35 cellular contexts compared by ENCODE assay signal in the genomic region with DNA sequence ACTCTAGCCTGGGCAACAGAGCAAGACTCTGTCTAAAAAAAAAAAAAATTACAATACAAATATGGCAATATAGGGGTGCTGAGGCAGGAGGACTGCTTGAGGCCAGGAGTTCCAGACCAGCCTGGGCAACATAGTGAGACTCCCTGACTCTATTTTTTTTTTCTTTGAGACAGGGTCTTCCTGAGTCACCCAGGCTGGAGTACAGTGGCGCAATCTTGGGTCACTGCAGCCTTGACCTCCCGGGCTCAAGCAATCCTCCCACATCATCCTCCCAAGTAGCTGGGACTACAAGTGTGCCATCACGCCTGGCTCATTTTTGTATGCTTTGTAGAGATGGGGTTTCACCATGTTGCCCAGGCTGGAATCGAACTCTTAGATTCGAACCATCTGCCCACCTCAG.
"Had no signal": no experiment of that assay in that cellular context is flagged by ENCODE, and none has a peak within 500 bp of the region (broad histone marks: within the 10 kb centered on the region; RNA-seq: fewer than 3 reads in every experiment).

No MANE protein-coding gene starts in this region.

- DNase-seq: Karpas-422, Kasumi-1, MG63, MM.1S, MV-4-11, NCI-H1048, NCI-H1092, NCI-H1092 treated with DMSO at 0.1 percent for 48 hours, NCI-H1105, NCI-H1105 treated with DMSO at 0.1 percent for 48 hours, NCI-H1417, NCI-H1417 treated with DMSO at 0.1 percent for 48 hours, NCI-H1436, NCI-H1436 treated with DMSO at 0.1 percent for 48 hours, NCI-H146, NCI-H1694, NCI-H1694 treated with DMSO at 0.1 percent for 48 hours, NCI-H187, NCI-H187 treated with DMSO at 0.1 percent for 48 hours, NCI-H1930, NCI-H2029, NCI-H2029 treated with DMSO at 0.1 percent for 48 hours, NCI-H2081, NCI-H2081 treated with DMSO at 0.1 percent for 48 hours, NCI-H2107, NCI-H2171, NCI-H2171 treated with DMSO at 0.1 percent for 48 hours, NCI-H2227 treated with DMSO at 0.1 percent for 48 hours, NCI-H226, NCI-H345, NCI-H446, NCI-H446 treated with DMSO at 0.1 percent for 48 hours, NCI-H510A, NCI-H510A treated with DMSO at 0.1 percent for 48 hours, NCI-H524 had no signal

- H3K36me3 ChIP-seq: MG63 had no signal

- H3K9me3 ChIP-seq: MG63 had no signal

- H3K4me3 ChIP-seq: MG63 had no signal

- H3K27me3 ChIP-seq: MG63 had no signal
